In the genomic region with DNA sequence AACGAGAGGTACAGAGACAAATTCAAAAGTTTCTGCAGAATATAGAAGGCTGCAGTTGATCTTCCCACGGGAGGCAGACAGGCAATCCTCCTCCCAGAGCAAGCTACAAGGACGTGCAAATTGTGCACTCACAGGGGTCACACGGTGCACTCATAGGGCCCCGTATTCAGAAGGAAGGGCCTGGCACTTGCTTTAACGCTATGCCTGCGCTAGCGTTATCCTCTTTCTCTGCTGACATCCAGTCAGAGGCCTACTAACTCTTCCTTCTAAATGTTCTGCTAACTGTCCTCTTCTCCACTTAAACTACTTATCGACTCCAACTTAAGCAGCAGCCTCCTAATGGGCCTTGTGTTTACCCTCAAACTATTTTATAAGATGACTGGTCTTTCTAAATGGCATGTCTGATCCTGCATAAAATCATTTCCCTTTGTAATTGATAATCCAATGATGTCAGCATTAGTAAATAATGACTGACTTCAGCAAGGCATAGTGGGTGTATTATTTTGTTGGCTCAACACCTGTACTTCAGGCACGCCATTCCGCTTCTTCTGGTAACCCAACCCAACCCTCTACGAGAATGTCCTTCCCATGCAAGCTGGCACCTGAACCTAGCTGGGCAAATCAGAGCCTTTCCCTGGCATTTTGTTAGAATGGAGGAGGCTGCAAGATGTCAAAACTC, we compare ENCODE assay signal across 10 cellular contexts. TPM values are rescaled to one million over a fixed set of nuclear protein-coding genes. Genes with fewer than 3 reads are reported as not detected.
DNase-seq lines count a peak whose midpoint lies in the region; ATAC-seq lines count a peak whose summit lies in the region.
"Had no signal": no experiment of that assay in that cellular context is flagged by ENCODE, and none has a peak within 500 bp of the region (broad histone marks: within the 10 kb centered on the region; RNA-seq: fewer than 3 reads in every experiment).

No MANE protein-coding gene starts in this region.

- H3K27ac ChIP-seq in iPS-18a (ENCODE audit: low read length) = no peak overlapping the region
- no peak overlapping the region for H3K27ac ChIP-seq in stomach smooth muscle (ENCODE audit: low read length)

- DNase-seq in NCI-H1105 treated with DMSO at 0.1 percent for 48 hours (lab: John Stamatoyannopoulos, UW) (peak; percentile 50), NCI-H1105 (lab: John Stamatoyannopoulos, UW) (no peak), iPS-NIHi11 (ENCODE audit: low spot score) (no peak)
- DNase-seq: H7 had no signal

- H3K27me3 ChIP-seq in iPS-18a (ENCODE audit: control insufficient read depth, insufficient read depth, low read length) (no peaks in the 10 kb centered on the region), stomach smooth muscle (ENCODE audit: control insufficient read depth in 1 of 2, insufficient read depth in 2 of 2, low read length in 2 of 2) (no peaks in the 10 kb centered on the region)

- peaks cover 33% of the 10 kb centered on the region for H3K4me1 Mint-ChIP-seq in activated T-helper 17 cell treated with anti-CD3 and anti-CD28 coated beads, Interleukin-2, amount 50 U/mL, for 72 hours

- peaks cover 13% of the 10 kb centered on the region for H3K36me3 Mint-ChIP-seq in activated T-helper 17 cell treated with anti-CD3 and anti-CD28 coated beads, Interleukin-2, amount 50 U/mL, for 72 hours (ENCODE audit: low read depth)

- H3K27me3 Mint-ChIP-seq in activated T-helper 17 cell treated with anti-CD3 and anti-CD28 coated beads, Interleukin-2, amount 50 U/mL, for 72 hours = no peaks in the 10 kb centered on the region

- no peak overlapping the region for H3K27ac Mint-ChIP-seq in activated T-helper 17 cell treated with anti-CD3 and anti-CD28 coated beads, Interleukin-2, amount 50 U/mL, for 72 hours

- ATAC-seq in activated T-helper 17 cell treated with anti-CD3 and anti-CD28 coated beads, Interleukin-2, amount 50 U/mL, for 72 hours (replicated peaks) = no peak
- no peak for ATAC-seq in GM21528 (IDR thresholded peaks at IDR 0.05; ENCODE audit: low FRiP score, unreplicated experiment)
- ATAC-seq in HG02938 (IDR thresholded peaks at IDR 0.05; ENCODE audit: unreplicated experiment) = no peak

- H3K9ac ChIP-seq in iPS-18a (ENCODE audit: low read length) (no peak overlapping the region), stomach smooth muscle (ENCODE audit: low read length in 2 of 2) (peak overlapping the region; percentile 29 to 98)

- no peaks in the 10 kb centered on the region for H3K9me3 ChIP-seq in iPS-18a (ENCODE audit: control insufficient read depth, low read depth, low read length)
- no peaks in the 10 kb centered on the region for H3K9me3 ChIP-seq in stomach smooth muscle (ENCODE audit: control insufficient read depth in 2 of 2, low read length in 2 of 2)

- H3K36me3 ChIP-seq in iPS-18a (ENCODE audit: control insufficient read depth, low read depth, low read length) = no peaks in the 10 kb centered on the region
- no peaks in the 10 kb centered on the region for H3K36me3 ChIP-seq in stomach smooth muscle (ENCODE audit: control insufficient read depth in 2 of 2, insufficient read depth in 2 of 2, low read length in 2 of 2)

- H3K4me3 Mint-ChIP-seq in activated T-helper 17 cell treated with anti-CD3 and anti-CD28 coated beads, Interleukin-2, amount 50 U/mL, for 72 hours = peak overlapping the region; percentile 95

- H3K4me1 ChIP-seq in iPS-18a (ENCODE audit: control insufficient read depth, low read depth, low read length) = peaks cover 12% of the 10 kb centered on the region
- peaks cover 25% of the 10 kb centered on the region for H3K4me1 ChIP-seq in stomach smooth muscle (ENCODE audit: control insufficient read depth, insufficient read depth, low read length)

- peak overlapping the region; percentile 96 for H3K4me3 ChIP-seq in iPS-18a (ENCODE audit: low read length)
- H3K4me3 ChIP-seq in stomach smooth muscle (ENCODE audit: low read length in 2 of 2) = peak overlapping the region; percentile 96 to 97

- H3K9me3 Mint-ChIP-seq in activated T-helper 17 cell treated with anti-CD3 and anti-CD28 coated beads, Interleukin-2, amount 50 U/mL, for 72 hours = no peaks in the 10 kb centered on the region

RNA-seq across cellular contexts. Expression of a gene that starts 2.2 kb away (rescaled TPM):
- 10 to 100 TPM; 20.9 to 26.9 TPM for total RNA-seq in activated T-helper 17 cell treated with anti-CD3 and anti-CD28 coated beads, Interleukin-2, amount 50 U/mL, for 72 hours

RNA-seq across cellular contexts. Expression of a gene that starts 43.6 kb away (rescaled TPM):
- total RNA-seq in activated T-helper 17 cell treated with anti-CD3 and anti-CD28 coated beads, Interleukin-2, amount 50 U/mL, for 72 hours = not detected
- total RNA-seq: H7, SK-MEL-5 had no signal
